In the genomic region with DNA sequence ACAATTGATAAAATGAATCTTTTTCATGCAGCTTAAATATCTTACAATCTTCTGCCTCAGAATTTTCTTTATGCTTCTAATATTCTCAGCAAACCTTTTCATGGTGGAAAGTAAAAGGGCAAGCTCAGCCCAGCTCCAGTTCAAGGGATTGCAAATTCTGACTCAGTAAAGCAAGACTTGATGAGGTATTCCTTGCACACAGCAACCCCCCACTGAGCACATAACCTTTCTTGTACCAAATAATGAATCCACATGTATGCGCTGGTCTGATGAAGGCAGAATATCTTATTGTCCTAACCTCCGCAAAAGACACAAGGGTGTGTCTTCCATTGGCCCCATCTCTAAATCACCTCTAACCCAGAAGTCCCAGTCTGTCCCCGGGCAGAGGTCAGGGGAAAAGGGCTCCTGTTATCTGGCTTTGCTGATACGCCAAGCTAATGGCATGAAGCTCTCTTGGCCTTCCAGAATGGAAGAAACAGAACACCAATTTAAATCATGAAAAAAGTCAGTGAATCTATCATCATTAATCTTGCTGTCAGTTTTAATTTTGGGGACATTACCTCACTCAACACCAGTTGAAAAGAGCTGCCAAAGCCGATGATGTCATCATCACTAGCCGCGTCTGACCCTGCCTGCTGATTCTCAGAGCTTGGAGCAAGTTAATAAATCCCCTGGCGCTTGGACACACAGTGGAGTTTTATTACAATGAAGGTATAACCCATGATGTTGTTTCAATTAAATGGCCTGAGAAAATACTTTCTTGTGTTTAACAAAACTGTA, we compare ENCODE assay signal across 14 cellular contexts.
A peak's percentile ranks its signal among the peaks of the same experiment; 100 is the strongest.
DNase-seq lines count a peak whose midpoint lies in the region; ATAC-seq and TF ChIP-seq lines count a peak whose summit lies in the region.
"Had no signal": no experiment of that assay in that cellular context is flagged by ENCODE, and none has a peak within 500 bp of the region (broad histone marks: within the 10 kb centered on the region; RNA-seq: fewer than 3 reads in every experiment).

No MANE protein-coding gene starts in this region.

- H3K9me2 ChIP-seq in GM23338 (ENCODE audit: insufficient read depth), result no peaks in the 10 kb centered on the region

- H3K4me3 ChIP-seq in GM23338, result no peak overlapping the region
- no peak overlapping the region for H3K4me3 ChIP-seq in astrocyte of the cerebellum (ENCODE audit: low read depth, low read length)
- H3K4me3 ChIP-seq in right atrium auricular region, result no peak overlapping the region
- no peak overlapping the region for H3K4me3 ChIP-seq in retinal pigment epithelial cell (ENCODE audit: low read length)

- H3K36me3 ChIP-seq in GM23338 (ENCODE audit: insufficient read depth) (no peaks in the 10 kb centered on the region), right atrium auricular region (no peaks in the 10 kb centered on the region)

- H3K4me1 Mint-ChIP-seq in GM23338, result no peaks in the 10 kb centered on the region
- H3K4me1 Mint-ChIP-seq: activated naive CD8-positive, alpha-beta T cell treated with anti-CD3 and anti-CD28 coated beads for 36 hours; stimulated activated naive CD8-positive, alpha-beta T cell treated with anti-CD3 and anti-CD28 coated beads, Interleukin-15, amount 100 ng/mL, for 72 hours had no signal

- H3K27ac Mint-ChIP-seq in GM23338, result no peak overlapping the region
- H3K27ac Mint-ChIP-seq: activated naive CD8-positive, alpha-beta T cell treated with anti-CD3 and anti-CD28 coated beads for 36 hours; stimulated activated naive CD8-positive, alpha-beta T cell treated with anti-CD3 and anti-CD28 coated beads, Interleukin-15, amount 100 ng/mL, for 72 hours had no signal

- no peak for ATAC-seq in GM23338
- ATAC-seq: stimulated activated naive CD8-positive, alpha-beta T cell treated with anti-CD3 and anti-CD28 coated beads, Interleukin-15, amount 100 ng/mL, for 72 hours had no signal

- H3F3A ChIP-seq in GM23338 (replicated peaks; ENCODE audit: low read depth), result no peaks in the 10 kb centered on the region

- no peak overlapping the region for H3K27ac ChIP-seq in GM23338 (ENCODE audit: low read depth)
- H3K27ac ChIP-seq in right atrium auricular region, result peak overlapping the region in 1 of 2 donors; percentile 67

- peaks cover 18% of the 10 kb centered on the region for H3K9me3 Mint-ChIP-seq in GM23338
- H3K9me3 Mint-ChIP-seq: stimulated activated naive CD8-positive, alpha-beta T cell treated with anti-CD3 and anti-CD28 coated beads, Interleukin-15, amount 100 ng/mL, for 72 hours had no signal

- TF ChIP-seq CTCF in GM23338 (conservative IDR thresholded peaks at IDR 0.05; ENCODE audit: low read depth in 2 of 2) (no peak), astrocyte of the cerebellum (IDR thresholded peaks at IDR 0.05; ENCODE audit: low read depth, low read length, missing control alignments) (no peak), right atrium auricular region (IDR thresholded peaks at IDR 0.05) (no peak), retinal pigment epithelial cell (conservative IDR thresholded peaks at IDR 0.05; ENCODE audit: low read depth, low read length) (no peak)

- H3K27me3 Mint-ChIP-seq in GM23338 (ENCODE audit: insufficient read depth, low read depth, poor library complexity), result no peaks in the 10 kb centered on the region
- H3K27me3 Mint-ChIP-seq: activated naive CD8-positive, alpha-beta T cell treated with anti-CD3 and anti-CD28 coated beads for 36 hours; stimulated activated naive CD8-positive, alpha-beta T cell treated with anti-CD3 and anti-CD28 coated beads, Interleukin-15, amount 100 ng/mL, for 72 hours had no signal

- no peaks in the 10 kb centered on the region for H3K79me2 ChIP-seq in GM23338 (replicated peaks; ENCODE audit: insufficient read depth)

- H2AFZ ChIP-seq in GM23338, result 0 out of 2 replicates have a peak overlapping the region, but pooled peaks have one; percentile 43

- DNase-seq in GM23338 (ENCODE audit: low spot score) (no peak), astrocyte of the cerebellum (ENCODE audit: low read depth) (peak; percentile 74), right atrium auricular region (ENCODE audit: low spot score) (peak; percentile 90), retinal pigment epithelial cell (ENCODE audit: low read depth) (peak; percentile 80), UCSD-AML1 (lab: John Stamatoyannopoulos, UW; ENCODE audit: unreplicated experiment) (no peak), NCI-H1092 (lab: John Stamatoyannopoulos, UW) (no peak), SW480 (ENCODE audit: low spot score) (no peak)
- no peak for DNase-seq in activated naive CD4-positive, alpha-beta T cell treated with anti-CD3 and anti-CD28 coated beads, Interleukin-2, amount 50 U/mL, for 16 hours
- DNase-seq: activated CD4-positive, alpha-beta T cell treated with anti-CD3 and anti-CD28 coated beads, Interleukin-2, amount 50 U/mL, for 1 hour; activated naive CD8-positive, alpha-beta T cell treated with anti-CD3 and anti-CD28 coated beads for 36 hours; erythroblast; NCI-H1930; SHP77 treated with DMSO at 0.1 percent for 48 hours; stimulated activated naive CD8-positive, alpha-beta T cell treated with anti-CD3 and anti-CD28 coated beads, Interleukin-15, amount 100 ng/mL, for 72 hours had no signal

- in situ Hi-C loops in astrocyte of the cerebellum (cut with HindIII; ENCODE audit: low sequenced_read_pairs), result no loop called here

- H3K4me1 ChIP-seq in GM23338 (ENCODE audit: insufficient read depth), result no peaks in the 10 kb centered on the region
- H3K4me1 ChIP-seq in right atrium auricular region, result no peaks in the 10 kb centered on the region

- H3K9me3 ChIP-seq in right atrium auricular region, result no peaks in the 10 kb centered on the region

- H4K20me1 ChIP-seq in GM23338 (replicated peaks; ENCODE audit: insufficient read depth), result no peaks in the 10 kb centered on the region

- H3K27me3 ChIP-seq in GM23338 (ENCODE audit: insufficient read depth) (no peaks in the 10 kb centered on the region), right atrium auricular region (no peaks in the 10 kb centered on the region)

- peaks cover 5% of the 10 kb centered on the region; the same call in 2 of the 3 replicates for H3K36me3 Mint-ChIP-seq in GM23338 (ENCODE audit: low read depth)
- H3K36me3 Mint-ChIP-seq: activated naive CD8-positive, alpha-beta T cell treated with anti-CD3 and anti-CD28 coated beads for 36 hours had no signal

- H3K4me2 ChIP-seq in GM23338, result no peak overlapping the region

- H3K4me3 Mint-ChIP-seq in GM23338, result no peak overlapping the region
- H3K4me3 Mint-ChIP-seq: activated naive CD8-positive, alpha-beta T cell treated with anti-CD3 and anti-CD28 coated beads for 36 hours; stimulated activated naive CD8-positive, alpha-beta T cell treated with anti-CD3 and anti-CD28 coated beads, Interleukin-15, amount 100 ng/mL, for 72 hours had no signal

TF ChIP-seq in GM23338, 12 proteins besides CTCF, POLR2A, EP300 and RAD21:
- no peak for TF ChIP-seq STAT1 (IDR thresholded peaks at IDR 0.05; ENCODE audit: unreplicated experiment)

Comparison
In these comparisons a context has a peak if more than half of its experiments do, and no peak if none do; other contexts are left out.
1. DNase-seq: peak in astrocyte of the cerebellum (single experiment), right atrium auricular region (single experiment) and retinal pigment epithelial cell (single experiment); none in GM23338 (single experiment), activated naive CD4-positive, alpha-beta T cell treated with anti-CD3 and anti-CD28 coated beads, Interleukin-2, amount 50 U/mL, for 16 hours (single experiment), UCSD-AML1 (single experiment), NCI-H1092 (single experiment) and SW480 (single experiment).